In the genomic region with DNA sequence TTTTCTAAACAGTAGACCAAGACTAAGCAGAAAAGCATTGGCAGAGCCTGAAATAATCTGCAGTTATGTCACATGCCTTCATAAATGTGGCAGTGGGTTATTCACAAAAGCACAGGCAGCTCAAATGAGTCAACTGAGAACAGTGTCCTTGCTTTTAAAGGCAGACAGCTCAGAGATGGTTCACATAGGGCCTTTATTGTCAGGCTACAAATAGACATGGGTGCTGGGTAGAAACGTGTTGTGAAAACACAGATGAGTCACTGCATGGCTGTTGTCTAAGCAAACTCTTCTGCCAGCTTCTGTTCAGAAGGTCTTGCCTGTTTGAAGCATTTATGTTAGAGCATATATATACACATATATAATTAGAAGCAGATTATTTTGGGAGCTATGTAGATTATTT, we compare ENCODE assay signal across 10 cellular contexts.
DNase-seq lines count a peak whose midpoint lies in the region; ATAC-seq and TF ChIP-seq lines count a peak whose summit lies in the region.
"Had no signal": no experiment of that assay in that cellular context is flagged by ENCODE, and none has a peak within 500 bp of the region (broad histone marks: within the 10 kb centered on the region; RNA-seq: fewer than 3 reads in every experiment).

No MANE protein-coding gene starts in this region.

- in situ Hi-C loops in Caki2 (cut with HindIII; ENCODE audit: low pct_unique_long_range_greater_than_20kb, low sequenced_read_pairs): no loop called here

- H3F3A ChIP-seq in neural cell (ENCODE audit: insufficient read depth, low read length, poor library complexity, severe bottlenecking): no peaks in the 10 kb centered on the region

- H4K20me1 ChIP-seq in neural cell (ENCODE audit: insufficient read depth): no peaks in the 10 kb centered on the region

- H3K27me3 ChIP-seq in neural cell (ENCODE audit: insufficient read depth, low read depth, low read length): no peaks in the 10 kb centered on the region
- H3K27me3 ChIP-seq in tibial artery: no peaks in the 10 kb centered on the region
- H3K27me3 ChIP-seq: SJCRH30 had no signal

- H3K9me3 ChIP-seq in neural cell (ENCODE audit: low read length): no peaks in the 10 kb centered on the region
- no peaks in the 10 kb centered on the region for H3K9me3 ChIP-seq in tibial artery
- H3K9me3 ChIP-seq: SJCRH30 had no signal

- peak; percentile 45 for DNase-seq in Caki2 (ENCODE audit: low read depth)
- DNase-seq in NCI-H226: peak; percentile 39
- peak; percentile 79 for DNase-seq in fibroblast of peridontal ligament (ENCODE audit: extremely low read depth)
- DNase-seq in activated CD4-positive, alpha-beta T cell treated with anti-CD3 and anti-CD28 coated beads, Interleukin-2, amount 50 U/mL, for 48 hours: no peak
- DNase-seq in tibial artery: no peak
- DNase-seq in NCI-H2107 (lab: John Stamatoyannopoulos, UW): no peak
- DNase-seq: activated CD8-positive, alpha-beta memory T cell treated with anti-CD3 and anti-CD28 coated beads, Interleukin-2, amount 50 U/mL, for 4 hours; SJCRH30 had no signal

- intact Hi-C loops in tibial artery (cut with DNase I; ENCODE audit: low total_unique reads): no loop called here

- no peaks in the 10 kb centered on the region for H3K36me3 ChIP-seq in neural cell (ENCODE audit: insufficient read depth, low read length)
- no peaks in the 10 kb centered on the region for H3K36me3 ChIP-seq in tibial artery
- H3K36me3 ChIP-seq: SJCRH30 had no signal

- no peaks in the 10 kb centered on the region for H3K79me2 ChIP-seq in neural cell (replicated peaks; ENCODE audit: insufficient read depth, low read length)

- H3K9ac ChIP-seq in neural cell (ENCODE audit: low read length): no peak overlapping the region

- ATAC-seq in GM19328 (IDR thresholded peaks at IDR 0.05; ENCODE audit: unreplicated experiment): no peak

- H3K4me3 ChIP-seq in neural cell (ENCODE audit: low read length) (no peak overlapping the region), tibial artery (no peak overlapping the region)
- H3K4me3 ChIP-seq: SJCRH30 had no signal

- TF ChIP-seq CTCF in neural cell (IDR thresholded peaks at IDR 0.05; ENCODE audit: poor library complexity, severe bottlenecking) (no peak), tibial artery (IDR thresholded peaks at IDR 0.05) (no peak)

- TF ChIP-seq EP300 in neural cell (conservative IDR thresholded peaks at IDR 0.05; ENCODE audit: poor library complexity, severe bottlenecking): no peak

- H3K4me2 ChIP-seq in neural cell (ENCODE audit: low read length): no peak overlapping the region

- no peaks in the 10 kb centered on the region for H3K4me1 ChIP-seq in tibial artery
- H3K4me1 ChIP-seq: SJCRH30 had no signal

- no peaks in the 10 kb centered on the region for H3K9me2 ChIP-seq in neural cell (ENCODE audit: insufficient read depth, low read length)

- H3K27ac ChIP-seq in neural cell (ENCODE audit: low read length) (no peak overlapping the region), tibial artery (no peak overlapping the region)
- H3K27ac ChIP-seq: SJCRH30 had no signal

- H2AFZ ChIP-seq in neural cell (ENCODE audit: low read depth, low read length): no peak overlapping the region

- TF ChIP-seq RAD21 in neural cell (conservative IDR thresholded peaks at IDR 0.05): no peak

TF ChIP-seq in neural cell, 6 proteins besides CTCF, POLR2A, EP300 and RAD21:
- TF ChIP-seq POLR2AphosphoS5 (IDR thresholded peaks at IDR 0.05) (peak; percentile 7), EZH2 (IDR thresholded peaks at IDR 0.05; ENCODE audit: borderline replicate concordance, insufficient read depth, low read length, poor library complexity, severe bottlenecking) (no peak), SMC3 (conservative IDR thresholded peaks at IDR 0.05; ENCODE audit: poor library complexity) (no peak), TAF1 (IDR thresholded peaks at IDR 0.05; ENCODE audit: low read depth) (no peak), MXI1 (conservative IDR thresholded peaks at IDR 0.05; ENCODE audit: poor library complexity, severe bottlenecking) (no peak)
- TF ChIP-seq, protein P1, sequence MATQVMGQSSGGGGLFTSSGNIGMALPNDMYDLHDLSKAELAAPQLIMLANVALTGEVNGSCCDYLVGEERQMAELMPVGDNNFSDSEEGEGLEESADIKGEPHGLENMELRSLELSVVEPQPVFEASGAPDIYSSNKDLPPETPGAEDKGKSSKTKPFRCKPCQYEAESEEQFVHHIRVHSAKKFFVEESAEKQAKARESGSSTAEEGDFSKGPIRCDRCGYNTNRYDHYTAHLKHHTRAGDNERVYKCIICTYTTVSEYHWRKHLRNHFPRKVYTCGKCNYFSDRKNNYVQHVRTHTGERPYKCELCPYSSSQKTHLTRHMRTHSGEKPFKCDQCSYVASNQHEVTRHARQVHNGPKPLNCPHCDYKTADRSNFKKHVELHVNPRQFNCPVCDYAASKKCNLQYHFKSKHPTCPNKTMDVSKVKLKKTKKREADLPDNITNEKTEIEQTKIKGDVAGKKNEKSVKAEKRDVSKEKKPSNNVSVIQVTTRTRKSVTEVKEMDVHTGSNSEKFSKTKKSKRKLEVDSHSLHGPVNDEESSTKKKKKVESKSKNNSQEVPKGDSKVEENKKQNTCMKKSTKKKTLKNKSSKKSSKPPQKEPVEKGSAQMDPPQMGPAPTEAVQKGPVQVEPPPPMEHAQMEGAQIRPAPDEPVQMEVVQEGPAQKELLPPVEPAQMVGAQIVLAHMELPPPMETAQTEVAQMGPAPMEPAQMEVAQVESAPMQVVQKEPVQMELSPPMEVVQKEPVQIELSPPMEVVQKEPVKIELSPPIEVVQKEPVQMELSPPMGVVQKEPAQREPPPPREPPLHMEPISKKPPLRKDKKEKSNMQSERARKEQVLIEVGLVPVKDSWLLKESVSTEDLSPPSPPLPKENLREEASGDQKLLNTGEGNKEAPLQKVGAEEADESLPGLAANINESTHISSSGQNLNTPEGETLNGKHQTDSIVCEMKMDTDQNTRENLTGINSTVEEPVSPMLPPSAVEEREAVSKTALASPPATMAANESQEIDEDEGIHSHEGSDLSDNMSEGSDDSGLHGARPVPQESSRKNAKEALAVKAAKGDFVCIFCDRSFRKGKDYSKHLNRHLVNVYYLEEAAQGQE (IDR thresholded peaks at IDR 0.05; ENCODE audit: borderline replicate concordance): no peak

Comparison
In these comparisons a context has a peak if more than half of its experiments do, and no peak if none do; other contexts are left out.
1. DNase-seq: peak in Caki2 (single experiment), NCI-H226 (single experiment) and fibroblast of peridontal ligament (single experiment); none in activated CD4-positive, alpha-beta T cell treated with anti-CD3 and anti-CD28 coated beads, Interleukin-2, amount 50 U/mL, for 48 hours (0 of 2), tibial artery (0 of 2) and NCI-H2107 (single experiment).